1 cellular context compared by ENCODE assay signal in the genomic region with DNA sequence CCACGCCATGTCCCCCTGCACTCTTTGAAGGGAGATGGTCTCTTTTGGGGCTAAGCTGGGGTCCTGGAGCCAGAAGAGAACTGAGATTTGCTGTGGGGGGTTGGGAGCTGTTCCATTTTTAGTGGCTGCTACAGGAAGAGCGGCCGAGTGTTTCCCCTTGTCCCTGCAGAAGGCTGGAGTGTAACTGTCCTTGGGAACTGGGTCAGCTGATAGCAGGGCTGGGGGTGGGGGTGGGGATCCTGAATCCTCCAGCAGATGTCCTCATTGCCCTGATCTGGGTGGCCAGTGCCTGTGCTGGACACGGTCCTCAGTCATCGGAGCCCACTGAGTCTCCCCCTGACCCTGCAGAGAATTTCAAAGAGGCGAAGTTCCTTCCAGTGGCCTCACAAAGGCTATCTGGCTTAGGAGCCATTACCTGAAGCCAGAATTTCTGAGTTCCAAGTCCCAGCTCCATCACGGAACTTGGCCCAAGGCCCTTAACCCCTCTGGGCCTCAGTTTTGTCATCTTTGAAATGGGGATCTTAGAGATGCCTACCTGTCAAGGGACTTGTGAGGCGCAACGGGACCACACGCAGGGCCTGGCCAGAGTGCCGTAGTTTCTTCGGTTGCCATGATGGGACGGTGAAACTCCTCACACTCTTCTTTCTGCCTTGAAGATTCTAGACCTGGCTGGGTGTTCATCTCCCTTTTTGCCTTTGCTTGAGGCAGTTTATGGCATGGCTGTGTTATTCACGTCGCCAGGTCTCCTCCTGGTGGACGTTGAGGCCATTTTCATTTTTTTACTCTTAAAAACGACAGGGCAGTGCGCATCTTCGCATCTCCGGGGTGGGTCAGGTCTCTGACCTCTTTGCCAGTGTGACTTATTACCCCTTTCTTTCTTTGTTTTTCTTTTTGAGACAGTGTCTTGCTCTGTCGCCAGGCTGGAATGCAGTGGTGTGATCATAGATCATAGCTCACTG.
TF ChIP-seq lines count a peak whose summit lies in the region.

No MANE protein-coding gene starts in this region.

TF ChIP-seq in GM23338, 12 proteins besides CTCF, POLR2A, EP300 and RAD21 (continued from another document):
- TF ChIP-seq, protein P1, sequence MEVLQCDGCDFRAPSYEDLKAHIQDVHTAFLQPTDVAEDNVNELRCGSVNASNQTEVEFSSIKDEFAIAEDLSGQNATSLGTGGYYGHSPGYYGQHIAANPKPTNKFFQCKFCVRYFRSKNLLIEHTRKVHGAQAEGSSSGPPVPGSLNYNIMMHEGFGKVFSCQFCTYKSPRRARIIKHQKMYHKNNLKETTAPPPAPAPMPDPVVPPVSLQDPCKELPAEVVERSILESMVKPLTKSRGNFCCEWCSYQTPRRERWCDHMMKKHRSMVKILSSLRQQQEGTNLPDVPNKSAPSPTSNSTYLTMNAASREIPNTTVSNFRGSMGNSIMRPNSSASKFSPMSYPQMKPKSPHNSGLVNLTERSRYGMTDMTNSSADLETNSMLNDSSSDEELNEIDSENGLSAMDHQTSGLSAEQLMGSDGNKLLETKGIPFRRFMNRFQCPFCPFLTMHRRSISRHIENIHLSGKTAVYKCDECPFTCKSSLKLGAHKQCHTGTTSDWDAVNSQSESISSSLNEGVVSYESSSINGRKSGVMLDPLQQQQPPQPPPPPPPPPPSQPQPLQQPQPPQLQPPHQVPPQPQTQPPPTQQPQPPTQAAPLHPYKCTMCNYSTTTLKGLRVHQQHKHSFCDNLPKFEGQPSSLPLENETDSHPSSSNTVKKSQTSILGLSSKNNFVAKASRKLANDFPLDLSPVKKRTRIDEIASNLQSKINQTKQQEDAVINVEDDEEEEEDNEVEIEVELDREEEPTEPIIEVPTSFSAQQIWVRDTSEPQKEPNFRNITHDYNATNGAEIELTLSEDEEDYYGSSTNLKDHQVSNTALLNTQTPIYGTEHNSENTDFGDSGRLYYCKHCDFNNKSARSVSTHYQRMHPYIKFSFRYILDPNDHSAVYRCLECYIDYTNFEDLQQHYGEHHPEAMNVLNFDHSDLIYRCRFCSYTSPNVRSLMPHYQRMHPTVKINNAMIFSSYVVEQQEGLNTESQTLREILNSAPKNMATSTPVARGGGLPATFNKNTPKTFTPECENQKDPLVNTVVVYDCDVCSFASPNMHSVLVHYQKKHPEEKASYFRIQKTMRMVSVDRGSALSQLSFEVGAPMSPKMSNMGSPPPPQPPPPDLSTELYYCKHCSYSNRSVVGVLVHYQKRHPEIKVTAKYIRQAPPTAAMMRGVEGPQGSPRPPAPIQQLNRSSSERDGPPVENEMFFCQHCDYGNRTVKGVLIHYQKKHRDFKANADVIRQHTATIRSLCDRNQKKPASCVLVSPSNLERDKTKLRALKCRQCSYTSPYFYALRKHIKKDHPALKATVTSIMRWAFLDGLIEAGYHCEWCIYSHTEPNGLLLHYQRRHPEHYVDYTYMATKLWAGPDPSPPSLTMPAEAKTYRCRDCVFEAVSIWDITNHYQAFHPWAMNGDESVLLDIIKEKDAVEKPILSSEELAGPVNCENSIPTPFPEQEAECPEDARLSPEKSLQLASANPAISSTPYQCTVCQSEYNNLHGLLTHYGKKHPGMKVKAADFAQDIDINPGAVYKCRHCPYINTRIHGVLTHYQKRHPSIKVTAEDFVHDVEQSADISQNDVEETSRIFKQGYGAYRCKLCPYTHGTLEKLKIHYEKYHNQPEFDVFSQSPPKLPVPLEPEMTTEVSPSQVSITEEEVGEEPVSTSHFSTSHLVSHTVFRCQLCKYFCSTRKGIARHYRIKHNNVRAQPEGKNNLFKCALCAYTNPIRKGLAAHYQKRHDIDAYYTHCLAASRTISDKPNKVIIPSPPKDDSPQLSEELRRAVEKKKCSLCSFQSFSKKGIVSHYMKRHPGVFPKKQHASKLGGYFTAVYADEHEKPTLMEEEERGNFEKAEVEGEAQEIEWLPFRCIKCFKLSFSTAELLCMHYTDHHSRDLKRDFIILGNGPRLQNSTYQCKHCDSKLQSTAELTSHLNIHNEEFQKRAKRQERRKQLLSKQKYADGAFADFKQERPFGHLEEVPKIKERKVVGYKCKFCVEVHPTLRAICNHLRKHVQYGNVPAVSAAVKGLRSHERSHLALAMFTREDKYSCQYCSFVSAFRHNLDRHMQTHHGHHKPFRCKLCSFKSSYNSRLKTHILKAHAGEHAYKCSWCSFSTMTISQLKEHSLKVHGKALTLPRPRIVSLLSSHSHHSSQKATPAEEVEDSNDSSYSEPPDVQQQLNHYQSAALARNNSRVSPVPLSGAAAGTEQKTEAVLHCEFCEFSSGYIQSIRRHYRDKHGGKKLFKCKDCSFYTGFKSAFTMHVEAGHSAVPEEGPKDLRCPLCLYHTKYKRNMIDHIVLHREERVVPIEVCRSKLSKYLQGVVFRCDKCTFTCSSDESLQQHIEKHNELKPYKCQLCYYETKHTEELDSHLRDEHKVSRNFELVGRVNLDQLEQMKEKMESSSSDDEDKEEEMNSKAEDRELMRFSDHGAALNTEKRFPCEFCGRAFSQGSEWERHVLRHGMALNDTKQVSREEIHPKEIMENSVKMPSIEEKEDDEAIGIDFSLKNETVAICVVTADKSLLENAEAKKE (CRISPR knock-in tag; IDR thresholded peaks at IDR 0.05), result no peak
- no peak for TF ChIP-seq JUNB (IDR thresholded peaks at IDR 0.05; ENCODE audit: unreplicated experiment)
